Comparison of ENCODE assay signal across 1 cellular context in the genomic region with DNA sequence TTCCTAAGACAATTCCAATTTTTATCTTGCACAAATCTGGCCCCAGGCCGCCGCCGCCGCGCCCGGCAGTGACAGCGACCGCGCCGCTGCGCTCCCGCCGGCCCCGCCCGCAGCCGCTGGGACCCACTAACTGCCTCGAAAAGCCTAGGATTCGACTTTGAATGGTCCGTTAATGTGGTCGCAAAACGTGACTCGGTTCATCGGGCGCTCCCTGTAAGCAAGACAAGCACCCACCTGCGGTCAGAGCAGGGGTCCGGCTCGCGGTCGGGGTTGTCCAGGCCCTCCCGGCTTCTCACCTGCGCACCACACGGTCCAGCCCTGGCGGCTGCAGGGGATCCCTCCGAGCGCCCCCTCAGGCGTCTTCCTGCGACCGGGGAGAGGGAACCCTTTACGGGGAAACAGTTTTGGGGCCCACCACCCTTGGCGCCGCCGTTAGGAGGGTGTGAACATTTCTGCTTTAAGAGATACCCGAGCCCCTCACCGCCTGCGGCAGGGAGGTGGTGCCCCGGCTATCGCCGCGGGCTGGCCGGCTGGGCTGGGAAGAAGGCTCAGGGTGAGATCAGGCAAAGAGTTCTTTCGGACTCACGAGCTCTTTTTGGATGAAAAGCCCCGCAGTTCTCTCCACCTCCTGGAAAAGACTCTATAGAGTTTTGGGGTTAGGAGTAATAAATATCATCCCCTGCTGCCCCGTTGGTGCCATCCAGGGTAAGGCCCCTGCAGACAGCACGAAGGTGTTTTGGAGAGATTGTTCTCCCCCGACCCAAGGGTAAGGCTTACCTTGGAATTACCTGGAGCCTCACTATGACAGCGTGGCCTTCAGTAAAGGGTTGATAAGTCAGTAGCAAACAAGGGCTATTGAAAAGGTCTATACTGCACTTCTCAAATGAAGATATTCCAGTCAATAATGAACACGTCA.
TF ChIP-seq lines count a peak whose summit lies in the region.

No MANE protein-coding gene starts in this region.

TF ChIP-seq in SK-N-SH treated with all-trans-retinoic acid at 6 μM for 48 hours, 23 proteins besides CTCF, POLR2A, EP300 and RAD21 (continued from another document):
- TF ChIP-seq, protein P1, sequence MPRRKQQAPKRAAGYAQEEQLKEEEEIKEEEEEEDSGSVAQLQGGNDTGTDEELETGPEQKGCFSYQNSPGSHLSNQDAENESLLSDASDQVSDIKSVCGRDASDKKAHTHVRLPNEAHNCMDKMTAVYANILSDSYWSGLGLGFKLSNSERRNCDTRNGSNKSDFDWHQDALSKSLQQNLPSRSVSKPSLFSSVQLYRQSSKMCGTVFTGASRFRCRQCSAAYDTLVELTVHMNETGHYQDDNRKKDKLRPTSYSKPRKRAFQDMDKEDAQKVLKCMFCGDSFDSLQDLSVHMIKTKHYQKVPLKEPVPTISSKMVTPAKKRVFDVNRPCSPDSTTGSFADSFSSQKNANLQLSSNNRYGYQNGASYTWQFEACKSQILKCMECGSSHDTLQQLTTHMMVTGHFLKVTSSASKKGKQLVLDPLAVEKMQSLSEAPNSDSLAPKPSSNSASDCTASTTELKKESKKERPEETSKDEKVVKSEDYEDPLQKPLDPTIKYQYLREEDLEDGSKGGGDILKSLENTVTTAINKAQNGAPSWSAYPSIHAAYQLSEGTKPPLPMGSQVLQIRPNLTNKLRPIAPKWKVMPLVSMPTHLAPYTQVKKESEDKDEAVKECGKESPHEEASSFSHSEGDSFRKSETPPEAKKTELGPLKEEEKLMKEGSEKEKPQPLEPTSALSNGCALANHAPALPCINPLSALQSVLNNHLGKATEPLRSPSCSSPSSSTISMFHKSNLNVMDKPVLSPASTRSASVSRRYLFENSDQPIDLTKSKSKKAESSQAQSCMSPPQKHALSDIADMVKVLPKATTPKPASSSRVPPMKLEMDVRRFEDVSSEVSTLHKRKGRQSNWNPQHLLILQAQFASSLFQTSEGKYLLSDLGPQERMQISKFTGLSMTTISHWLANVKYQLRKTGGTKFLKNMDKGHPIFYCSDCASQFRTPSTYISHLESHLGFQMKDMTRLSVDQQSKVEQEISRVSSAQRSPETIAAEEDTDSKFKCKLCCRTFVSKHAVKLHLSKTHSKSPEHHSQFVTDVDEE (CRISPR knock-in tag; IDR thresholded peaks at IDR 0.05) = no peak
- no peak for TF ChIP-seq BACH2 (CRISPR knock-in tag; IDR thresholded peaks at IDR 0.05; ENCODE audit: borderline replicate concordance)
- TF ChIP-seq, protein P2, sequence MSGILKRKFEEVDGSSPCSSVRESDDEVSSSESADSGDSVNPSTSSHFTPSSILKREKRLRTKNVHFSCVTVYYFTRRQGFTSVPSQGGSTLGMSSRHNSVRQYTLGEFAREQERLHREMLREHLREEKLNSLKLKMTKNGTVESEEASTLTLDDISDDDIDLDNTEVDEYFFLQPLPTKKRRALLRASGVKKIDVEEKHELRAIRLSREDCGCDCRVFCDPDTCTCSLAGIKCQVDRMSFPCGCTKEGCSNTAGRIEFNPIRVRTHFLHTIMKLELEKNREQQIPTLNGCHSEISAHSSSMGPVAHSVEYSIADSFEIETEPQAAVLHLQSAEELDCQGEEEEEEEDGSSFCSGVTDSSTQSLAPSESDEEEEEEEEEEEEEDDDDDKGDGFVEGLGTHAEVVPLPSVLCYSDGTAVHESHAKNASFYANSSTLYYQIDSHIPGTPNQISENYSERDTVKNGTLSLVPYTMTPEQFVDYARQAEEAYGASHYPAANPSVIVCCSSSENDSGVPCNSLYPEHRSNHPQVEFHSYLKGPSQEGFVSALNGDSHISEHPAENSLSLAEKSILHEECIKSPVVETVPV (CRISPR knock-in tag; IDR thresholded peaks at IDR 0.05) = no peak
